8 cellular contexts compared by ENCODE assay signal in genomic region chr2:218710687-218711549, GRCh38. TPM values are rescaled to one million over a fixed set of nuclear protein-coding genes. Genes with fewer than 3 reads are reported as not detected.
DNase-seq lines count a peak whose midpoint lies in the region; ATAC-seq and TF ChIP-seq lines count a peak whose summit lies in the region.

TTLL4 (plus strand) TSS chr2:218710835; CDS start chr2:218737677, 26,842 bp downstream.

- H3K27me3 ChIP-seq in right cardiac atrium (ENCODE audit: control insufficient read depth, insufficient read depth) (no peaks in the 10 kb centered on the region), vagina (no peaks in the 10 kb centered on the region)

- H3K36me3 ChIP-seq in vagina, result no peaks in the 10 kb centered on the region

- WGBS in right cardiac atrium, result under 1% methylated on average over 74 of the region's 74 CpGs

- peak; percentile 61 to 90 (median 84) for TF ChIP-seq CTCF in vagina (IDR thresholded peaks at IDR 0.05)

- peak; percentile 89 for ATAC-seq in GM18502 (IDR thresholded peaks at IDR 0.05; ENCODE audit: poor library complexity, unreplicated experiment)
- peak; percentile 99 for ATAC-seq in HG02970 (IDR thresholded peaks at IDR 0.05; ENCODE audit: low FRiP score, unreplicated experiment)
- peak; percentile 99 for ATAC-seq in right cardiac atrium

- intact Hi-C loops in T-helper 2 cell treated with Interferon-gamma antibody and Interleukin-4, amounts not matched to agents 100 ng/mL and 5 ng/mL, for 36 hours (cut with micrococcal nuclease), result loop anchor here (1.0 to 5.0 kb wide), 11 partner anchors 39 to 786 kb away; partner anchors contain the start of genes AAMP, ARPC2, BCS1L and CNOT9
- intact Hi-C loops in right cardiac atrium (cut with DNase I) (loop anchor here in 3 of 4 donors (10.0 kb wide), 3 partner anchors 124 to 144 kb away; partner anchors contain the start of genes PRKAG3 (in 1 of the 3) and WNT6 (in 1 of the 3)), vagina (cut with DNase I) (loop anchor here (5.0 kb wide), 1 partner anchor 136 kb away; no protein-coding TSS in a partner anchor)

- H3K27ac ChIP-seq in right cardiac atrium (ENCODE audit: low read length) (peak within 1 kb of the TSS; percentile 77), vagina (peak within 1 kb of the TSS; percentile 97)

- H3K4me1 ChIP-seq in right cardiac atrium (ENCODE audit: control insufficient read depth, insufficient read depth, low read length) (no peaks in the 10 kb centered on the region), vagina (peaks cover 29% of the 10 kb centered on the region)

- peak in 1 of 2 donors; percentile 76 for TF ChIP-seq POLR2A in vagina (IDR thresholded peaks at IDR 0.05)

- H3K9me3 ChIP-seq in right cardiac atrium (ENCODE audit: control insufficient read depth, low read length), result no peaks in the 10 kb centered on the region
- no peaks in the 10 kb centered on the region for H3K9me3 ChIP-seq in vagina

- peak; percentile 32 for DNase-seq in NCI-H187 treated with DMSO at 0.1 percent for 48 hours (lab: John Stamatoyannopoulos, UW)
- peak; percentile 73 to 100 (median 97) for DNase-seq in anterior cingulate cortex (lab: John Stamatoyannopoulos, UW)
- DNase-seq in right cardiac atrium, result peak; percentile 99
- peak; percentile 98 for DNase-seq in putamen (ENCODE audit: low spot score)
- DNase-seq in vagina (ENCODE audit: extremely low spot score in 2 of 2), result peak; percentile 96 to 98

- H3K4me3 ChIP-seq in right cardiac atrium (ENCODE audit: low read length), result peak within 1 kb of the TSS; percentile 76
- peak within 1 kb of the TSS; percentile 78 to 96 for H3K4me3 ChIP-seq in vagina

RNA-seq across cellular contexts. Expression of gene TTLL4, which starts in this region (rescaled TPM):
- total RNA-seq in T-helper 2 cell treated with Interferon-gamma antibody and Interleukin-4, amounts not matched to agents 100 ng/mL and 5 ng/mL, for 36 hours, result 38.3 and 45.8 TPM in 2 replicates
- total RNA-seq in right cardiac atrium (10 to 100 TPM in 1 of 4 donors, 1 to 10 TPM in 3; 5.7 to 15.8 (median 8.3) TPM), vagina (23.3 TPM)
- 5.4 TPM for polyA plus RNA-seq in right cardiac atrium

Comparison
In these comparisons a context has a peak if more than half of its experiments do, and no peak if none do; other contexts are left out.
1. Peak in every context shown above with its lines: DNase-seq, ATAC-seq, H3K4me3 ChIP-seq and H3K27ac ChIP-seq.
2. DNase-seq: peak in every context shown above with its lines; median percentile 99 in right cardiac atrium; 98 in putamen; 97 in anterior cingulate cortex; 97 in vagina; 32 in NCI-H187 treated with DMSO at 0.1 percent for 48 hours.